In genomic region chr2:25314514-25315315, GRCh38 we compare ENCODE assay signal across 1 cellular context.
TF ChIP-seq lines count a peak whose summit lies in the region.

No MANE protein-coding gene starts in this region.

TF ChIP-seq in WTC11, 78 proteins besides CTCF, POLR2A, EP300 and RAD21 (continued from another document and continues in another):
- TF ChIP-seq PRDM15 (CRISPR knock-in tag; IDR thresholded peaks at IDR 0.05) = peak; percentile 100
- TF ChIP-seq ATF1 (CRISPR knock-in tag; IDR thresholded peaks at IDR 0.05) = no peak
- no peak for TF ChIP-seq FOXP1 (CRISPR knock-in tag; IDR thresholded peaks at IDR 0.05; ENCODE audit: borderline replicate concordance)
- no peak for TF ChIP-seq SMAD3 (CRISPR knock-in tag; IDR thresholded peaks at IDR 0.05; ENCODE audit: borderline replicate concordance)
- TF ChIP-seq NFE2L1 (CRISPR knock-in tag; IDR thresholded peaks at IDR 0.05) = no peak
- TF ChIP-seq ZNF232 (CRISPR knock-in tag; IDR thresholded peaks at IDR 0.05) = no peak
- TF ChIP-seq ZNF219 (CRISPR knock-in tag; IDR thresholded peaks at IDR 0.05; ENCODE audit: borderline replicate concordance) = no peak
- TF ChIP-seq CDX4 (CRISPR knock-in tag; IDR thresholded peaks at IDR 0.05; ENCODE audit: borderline replicate concordance) = no peak
- no peak; the same call in 1 of the 2 replicates for TF ChIP-seq MAX (CRISPR knock-in tag; IDR thresholded peaks at IDR 0.05)
- TF ChIP-seq FOXJ3 (CRISPR knock-in tag; IDR thresholded peaks at IDR 0.05; ENCODE audit: borderline replicate concordance) = no peak
- TF ChIP-seq NR3C1 (CRISPR knock-in tag; conservative IDR thresholded peaks at IDR 0.05; ENCODE audit: low read depth) = no peak
- no peak for TF ChIP-seq JUN (CRISPR knock-in tag; IDR thresholded peaks at IDR 0.05)
- TF ChIP-seq ZMAT4 (CRISPR knock-in tag; IDR thresholded peaks at IDR 0.05) = no peak
- no peak for TF ChIP-seq TEAD4 (CRISPR knock-in tag; IDR thresholded peaks at IDR 0.05)
- peak; percentile 76 for TF ChIP-seq ZNF423 (CRISPR knock-in tag; IDR thresholded peaks at IDR 0.05)
- TF ChIP-seq ZNF671 (CRISPR knock-in tag; IDR thresholded peaks at IDR 0.05) = no peak
- no peak for TF ChIP-seq ELF4 (CRISPR knock-in tag; IDR thresholded peaks at IDR 0.05; ENCODE audit: low read depth)
- TF ChIP-seq FOXK1 (CRISPR knock-in tag; IDR thresholded peaks at IDR 0.05) = no peak
- TF ChIP-seq ZNF121 (CRISPR knock-in tag; IDR thresholded peaks at IDR 0.05) = no peak
- 0 out of 2 replicates have a peak, but pooled peaks have one; percentile 56 for TF ChIP-seq E2F5 (CRISPR knock-in tag; IDR thresholded peaks at IDR 0.05)
- TF ChIP-seq CREB1 (CRISPR knock-in tag; IDR thresholded peaks at IDR 0.05) = no peak
- no peak for TF ChIP-seq HMGA2 (CRISPR knock-in tag; IDR thresholded peaks at IDR 0.05)
- no peak for TF ChIP-seq CBFB (CRISPR knock-in tag; IDR thresholded peaks at IDR 0.05; ENCODE audit: low read depth)
- TF ChIP-seq ZSCAN18 (CRISPR knock-in tag; IDR thresholded peaks at IDR 0.05) = no peak
- no peak for TF ChIP-seq RELA (CRISPR knock-in tag; IDR thresholded peaks at IDR 0.05; ENCODE audit: borderline replicate concordance)
- no peak for TF ChIP-seq ERG (CRISPR knock-in tag; IDR thresholded peaks at IDR 0.05)
- TF ChIP-seq HMGXB4 (CRISPR knock-in tag; IDR thresholded peaks at IDR 0.05) = peak; percentile 19; the same call in 1 of the 2 replicates
- TF ChIP-seq NFATC4 (CRISPR knock-in tag; IDR thresholded peaks at IDR 0.05) = no peak
- TF ChIP-seq ZBTB43 (CRISPR knock-in tag; IDR thresholded peaks at IDR 0.05) = no peak
- no peak for TF ChIP-seq SMAD4 (CRISPR knock-in tag; IDR thresholded peaks at IDR 0.05)
- no peak for TF ChIP-seq GABPB1 (CRISPR knock-in tag; IDR thresholded peaks at IDR 0.05)
- no peak for TF ChIP-seq RORB (CRISPR knock-in tag; IDR thresholded peaks at IDR 0.05)
- TF ChIP-seq AFF4 (CRISPR knock-in tag; IDR thresholded peaks at IDR 0.05; ENCODE audit: borderline replicate concordance) = no peak
- TF ChIP-seq ZNF512 (CRISPR knock-in tag; IDR thresholded peaks at IDR 0.05; ENCODE audit: borderline replicate concordance) = no peak
- 0 out of 2 replicates have a peak, but pooled peaks have one; percentile 47 for TF ChIP-seq ETV6 (CRISPR knock-in tag; IDR thresholded peaks at IDR 0.05)
- no peak for TF ChIP-seq ATF3 (CRISPR knock-in tag; conservative IDR thresholded peaks at IDR 0.05)
- TF ChIP-seq ZNF281 (CRISPR knock-in tag; IDR thresholded peaks at IDR 0.05) = peak; percentile 95; the same call in 1 of the 2 replicates
- TF ChIP-seq IRF2 (CRISPR knock-in tag; IDR thresholded peaks at IDR 0.05; ENCODE audit: borderline replicate concordance, low read depth) = no peak
- TF ChIP-seq SP1 (CRISPR knock-in tag; conservative IDR thresholded peaks at IDR 0.05) = peak; percentile 73; the same call in 1 of the 2 replicates
- no peak for TF ChIP-seq MXD4 (CRISPR knock-in tag; IDR thresholded peaks at IDR 0.05; ENCODE audit: borderline replicate concordance)
